In genomic region chr16:70418993-70419318, GRCh38 we compare ENCODE assay signal across 14 cellular contexts. TPM values are rescaled to one million over a fixed set of nuclear protein-coding genes. Genes with fewer than 3 reads are reported as not detected.
DNase-seq lines count a peak whose midpoint lies in the region; ATAC-seq, FAIRE-seq and TF ChIP-seq lines count a peak whose summit lies in the region.
"Had no signal": no experiment of that assay in that cellular context is flagged by ENCODE, and none has a peak within 500 bp of the region (broad histone marks: within the 10 kb centered on the region; RNA-seq: fewer than 3 reads in every experiment).

No MANE protein-coding gene starts in this region.

- H3K36me3 ChIP-seq in Panc1 (ENCODE audit: control insufficient read depth, insufficient read depth, low read length) (no peaks in the 10 kb centered on the region), duodenal mucosa (ENCODE audit: control insufficient read depth in 1 of 2, insufficient read depth in 2 of 2, low read length in 2 of 2) (no peaks in the 10 kb centered on the region)

- intact Hi-C loops in Panc1 (cut with micrococcal nuclease; ENCODE audit: unreplicated experiment): no loop called here

- H3K4me1 ChIP-seq in Panc1 (ENCODE audit: control insufficient read depth, insufficient read depth, low read length): peaks cover 66% of the 10 kb centered on the region
- H3K4me1 ChIP-seq in duodenal mucosa (ENCODE audit: control insufficient read depth in 1 of 2, insufficient read depth in 2 of 2, low read length in 2 of 2): peaks cover 63 to 73% of the 10 kb centered on the region in 2 donors

- FAIRE-seq in HTR-8/SVneo (lab: Jason Lieb, UNC): no peak

- peaks cover 9% of the 10 kb centered on the region for H3K36me3 Mint-ChIP-seq in activated naive CD4-positive, alpha-beta T cell treated with anti-CD3 and anti-CD28 coated beads, Interleukin-2, amount 10 ng/mL, durations not matched to agents 7 days and 5 days
- H3K36me3 Mint-ChIP-seq in stimulated activated naive CD8-positive, alpha-beta T cell treated with anti-CD3 and anti-CD28 coated beads, Interleukin-15, Interleukin-2, amounts not matched to agents 100 ng/mL and 50 ng/mL, for 24 hours (ENCODE audit: low read depth): no peaks in the 10 kb centered on the region

- no peak for TF ChIP-seq CTCF in Panc1 (IDR thresholded peaks at IDR 0.05)

- no peak for DNase-seq in activated naive CD4-positive, alpha-beta T cell treated with anti-CD3 and anti-CD28 coated beads, Interleukin-2, amount 10 ng/mL, durations not matched to agents 7 days and 5 days
- no peak for DNase-seq in activated naive CD4-positive, alpha-beta T cell treated with anti-CD3 and anti-CD28 coated beads, Interleukin-2, amount 50 U/mL, for 16 hours
- DNase-seq in Panc1 (ENCODE audit: low read depth, low spot score): no peak
- DNase-seq in HTR-8/SVneo (ENCODE audit: insufficient read length, low spot score): no peak
- DNase-seq: DMS153, KG1, NCI-H146, SK-N-SH, WERI-Rb-1 had no signal

- H3K27me3 ChIP-seq in Panc1 (ENCODE audit: control insufficient read depth, insufficient read depth, low read length): no peaks in the 10 kb centered on the region
- no peaks in the 10 kb centered on the region for H3K27me3 ChIP-seq in duodenal mucosa (ENCODE audit: control insufficient read depth in 1 of 2, insufficient read depth in 2 of 2, low read length in 2 of 2)

- BruUV-seq in Panc1 (replicated peaks; lab: Mats Ljungman, UMichigan): no TSS peak

- no peak for ATAC-seq in Panc1
- ATAC-seq in GM19351 (IDR thresholded peaks at IDR 0.05; ENCODE audit: unreplicated experiment): no peak
- no peak for ATAC-seq in activated CD4-positive, CD25-positive, alpha-beta regulatory T cell treated with anti-CD3 and anti-CD28 coated beads, Interleukin-2, amount 50 U/mL, for 24 hours

- H3K27me3 Mint-ChIP-seq in activated naive CD4-positive, alpha-beta T cell treated with anti-CD3 and anti-CD28 coated beads, Interleukin-2, amount 10 ng/mL, durations not matched to agents 7 days and 5 days: no peaks in the 10 kb centered on the region
- no peaks in the 10 kb centered on the region for H3K27me3 Mint-ChIP-seq in stimulated activated naive CD8-positive, alpha-beta T cell treated with anti-CD3 and anti-CD28 coated beads, Interleukin-15, Interleukin-2, amounts not matched to agents 100 ng/mL and 50 ng/mL, for 24 hours

- no peaks in the 10 kb centered on the region for H3K9me3 Mint-ChIP-seq in activated naive CD4-positive, alpha-beta T cell treated with anti-CD3 and anti-CD28 coated beads, Interleukin-2, amount 10 ng/mL, durations not matched to agents 7 days and 5 days
- no peaks in the 10 kb centered on the region for H3K9me3 Mint-ChIP-seq in stimulated activated naive CD8-positive, alpha-beta T cell treated with anti-CD3 and anti-CD28 coated beads, Interleukin-15, Interleukin-2, amounts not matched to agents 100 ng/mL and 50 ng/mL, for 24 hours

- CTCF ChIA-PET in activated naive CD4-positive, alpha-beta T cell treated with anti-CD3 and anti-CD28 coated beads, Interleukin-2, amount 10 ng/mL, durations not matched to agents 7 days and 5 days (lab: Charles Lee): interaction anchor here (1.0 to 1.5 kb wide), 3 partner anchors 14 to 35 kb away, joined by 3 to 4 read pairs (median 4); partner anchors contain the start of gene FCSK
- CTCF ChIA-PET in Panc1 (lab: Charles Lee): no interaction called here

- H3K9me3 ChIP-seq in Panc1 (ENCODE audit: control insufficient read depth, insufficient read depth, low read depth, low read length) (no peaks in the 10 kb centered on the region), duodenal mucosa (ENCODE audit: control insufficient read depth in 1 of 2, low read length in 2 of 2) (no peaks in the 10 kb centered on the region)
- H3K9me3 ChIP-seq: SK-N-SH had no signal

- peak overlapping the region; percentile 87 for H3K27ac Mint-ChIP-seq in activated naive CD4-positive, alpha-beta T cell treated with anti-CD3 and anti-CD28 coated beads, Interleukin-2, amount 10 ng/mL, durations not matched to agents 7 days and 5 days
- H3K27ac Mint-ChIP-seq in stimulated activated naive CD8-positive, alpha-beta T cell treated with anti-CD3 and anti-CD28 coated beads, Interleukin-15, Interleukin-2, amounts not matched to agents 100 ng/mL and 50 ng/mL, for 24 hours: peak overlapping the region; percentile 76

- H3K4me3 Mint-ChIP-seq in activated naive CD4-positive, alpha-beta T cell treated with anti-CD3 and anti-CD28 coated beads, Interleukin-2, amount 10 ng/mL, durations not matched to agents 7 days and 5 days: peak overlapping the region; percentile 52
- peak overlapping the region; percentile 30 for H3K4me3 Mint-ChIP-seq in stimulated activated naive CD8-positive, alpha-beta T cell treated with anti-CD3 and anti-CD28 coated beads, Interleukin-15, Interleukin-2, amounts not matched to agents 100 ng/mL and 50 ng/mL, for 24 hours

- POLR2A ChIA-PET in Panc1 (lab: Charles Lee): no interaction called here

- H3K4me1 Mint-ChIP-seq in activated naive CD4-positive, alpha-beta T cell treated with anti-CD3 and anti-CD28 coated beads, Interleukin-2, amount 10 ng/mL, durations not matched to agents 7 days and 5 days: peaks cover 41% of the 10 kb centered on the region
- H3K4me1 Mint-ChIP-seq in stimulated activated naive CD8-positive, alpha-beta T cell treated with anti-CD3 and anti-CD28 coated beads, Interleukin-15, Interleukin-2, amounts not matched to agents 100 ng/mL and 50 ng/mL, for 24 hours (ENCODE audit: low read depth): peaks cover 60% of the 10 kb centered on the region

- H3K4me3 ChIP-seq in Panc1 (ENCODE audit: low read depth in 2 of 2, low read length in 2 of 2) (no peak overlapping the region), duodenal mucosa (ENCODE audit: low read depth in 1 of 2, low read length in 2 of 2) (peak overlapping the region; percentile 47 to 50)
- H3K4me3 ChIP-seq: lung had no signal

- H3K27ac ChIP-seq in Panc1 (ENCODE audit: low read length) (peak overlapping the region; percentile 65), duodenal mucosa (ENCODE audit: low read depth, low read length) (no peak overlapping the region)
- H3K27ac ChIP-seq: WERI-Rb-1 had no signal

- in situ Hi-C loops in Panc1 (cut with HindIII; ENCODE audit: low pct_unique_long_range_greater_than_20kb, low sequenced_read_pairs): no loop called here

- peak overlapping the region; percentile 4 to 28 for H3K9ac ChIP-seq in duodenal mucosa (ENCODE audit: low read depth in 1 of 2, low read length in 2 of 2)
- H3K9ac ChIP-seq: SK-N-SH had no signal

RNA-seq across cellular contexts. Expression of gene ST3GAL2, which starts 19.9 kb away (rescaled TPM):
- 84.2 TPM for total RNA-seq in Panc1 (2021; ENCODE audit: unreplicated experiment)
- polyA plus RNA-seq in Panc1 (2012; ENCODE audit: insufficient read length): 64.2 TPM

RNA-seq across cellular contexts. Expression of gene FCSK, which starts 35.4 kb away (rescaled TPM):
- 16.9 TPM for total RNA-seq in Panc1 (2021; ENCODE audit: unreplicated experiment)
- polyA plus RNA-seq in Panc1 (2012; ENCODE audit: insufficient read length): 17.4 TPM

Comparison
In these comparisons a context has a peak if more than half of its experiments do, and no peak if none do; other contexts are left out.
1. H3K4me3 ChIP-seq: peak in duodenal mucosa (2 of 2); none in Panc1 (0 of 2).